19 cellular contexts compared by ENCODE assay signal in the genomic region with DNA sequence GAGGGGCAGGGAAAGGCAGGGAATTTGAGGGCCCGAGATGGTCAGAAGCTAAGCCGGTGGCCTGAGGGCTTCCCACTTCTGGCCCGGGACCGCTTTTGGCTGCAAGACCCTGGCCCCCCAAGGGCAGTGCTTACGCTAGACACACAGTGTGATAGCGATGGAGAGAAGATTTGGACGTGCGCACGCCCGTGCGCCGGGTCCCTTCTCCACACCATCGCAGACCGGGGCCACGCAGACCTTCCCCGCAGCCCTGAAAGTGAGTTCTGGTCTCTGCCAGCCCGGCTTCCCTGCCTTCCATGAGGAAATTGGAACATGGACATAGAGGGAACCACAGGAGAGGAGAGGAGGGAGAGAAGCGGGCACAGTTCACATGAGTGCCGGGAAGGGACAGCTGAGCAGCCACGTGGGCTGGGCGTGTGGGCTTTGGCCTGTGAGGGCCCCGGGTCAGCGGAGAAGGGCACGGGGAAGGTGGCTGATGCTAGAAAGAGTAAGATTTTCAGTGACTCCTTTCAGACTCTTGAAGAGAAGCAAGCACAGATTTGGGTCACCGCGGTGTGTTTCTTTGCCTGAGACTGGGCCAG. TPM values are rescaled to one million over a fixed set of nuclear protein-coding genes. Genes with fewer than 3 reads are reported as not detected.
DNase-seq lines count a peak whose midpoint lies in the region; ATAC-seq, FAIRE-seq and TF ChIP-seq lines count a peak whose summit lies in the region.
"Had no signal": no experiment of that assay in that cellular context is flagged by ENCODE, and none has a peak within 500 bp of the region (broad histone marks: within the 10 kb centered on the region; RNA-seq: fewer than 3 reads in every experiment).

No MANE protein-coding gene starts in this region.

- FAIRE-seq in GM19239 (lab: Jason Lieb, UNC) = no peak
- FAIRE-seq: endometrium, GM12891, islet of Langerhans had no signal

- no peaks in the 10 kb centered on the region for H3K27me3 Mint-ChIP-seq in activated naive CD8-positive, alpha-beta T cell
- H3K27me3 Mint-ChIP-seq in activated naive CD8-positive, alpha-beta T cell treated with anti-CD3 and anti-CD28 coated beads, Interleukin-2, amount 50 U/mL, for 24 hours = no peaks in the 10 kb centered on the region
- H3K27me3 Mint-ChIP-seq in brain = no peaks in the 10 kb centered on the region
- H3K27me3 Mint-ChIP-seq in naive thymus-derived CD8-positive, alpha-beta T cell = no peaks in the 10 kb centered on the region

- H3K36me3 Mint-ChIP-seq in activated naive CD8-positive, alpha-beta T cell = no peaks in the 10 kb centered on the region
- no peaks in the 10 kb centered on the region for H3K36me3 Mint-ChIP-seq in activated naive CD8-positive, alpha-beta T cell treated with anti-CD3 and anti-CD28 coated beads, Interleukin-2, amount 50 U/mL, for 24 hours (ENCODE audit: low read depth)
- no peaks in the 10 kb centered on the region for H3K36me3 Mint-ChIP-seq in brain
- no peaks in the 10 kb centered on the region for H3K36me3 Mint-ChIP-seq in naive thymus-derived CD8-positive, alpha-beta T cell

- H3K9me3 Mint-ChIP-seq in activated naive CD8-positive, alpha-beta T cell (ENCODE audit: low read depth) = no peaks in the 10 kb centered on the region
- no peaks in the 10 kb centered on the region for H3K9me3 Mint-ChIP-seq in activated naive CD8-positive, alpha-beta T cell treated with anti-CD3 and anti-CD28 coated beads, Interleukin-2, amount 50 U/mL, for 24 hours
- H3K9me3 Mint-ChIP-seq in brain = no peaks in the 10 kb centered on the region
- no peaks in the 10 kb centered on the region for H3K9me3 Mint-ChIP-seq in naive thymus-derived CD8-positive, alpha-beta T cell

- POLR2A ChIA-PET in naive thymus-derived CD8-positive, alpha-beta T cell (lab: Charles Lee) = no interaction called here

- peak overlapping the region; percentile 59 for H3K27ac Mint-ChIP-seq in activated naive CD8-positive, alpha-beta T cell
- H3K27ac Mint-ChIP-seq in activated naive CD8-positive, alpha-beta T cell treated with anti-CD3 and anti-CD28 coated beads, Interleukin-2, amount 50 U/mL, for 24 hours = no peak overlapping the region
- H3K27ac Mint-ChIP-seq in brain = peak overlapping the region in 4 of 5 experiments; percentile 1 to 87 (median 48)
- peak overlapping the region in 9 of 10 donors; percentile 7 to 91 (median 86) for H3K27ac Mint-ChIP-seq in naive thymus-derived CD8-positive, alpha-beta T cell

- DNase-seq in activated naive CD8-positive, alpha-beta T cell treated with anti-CD3 and anti-CD28 coated beads, Interleukin-2, amount 50 U/mL, for 24 hours = no peak
- DNase-seq in naive thymus-derived CD8-positive, alpha-beta T cell = no peak
- DNase-seq in GM19239 (ENCODE audit: insufficient read length, low spot score) = no peak
- no peak for DNase-seq in NCI-H446 (lab: John Stamatoyannopoulos, UW)
- DNase-seq: activated CD4-positive, alpha-beta T cell treated with anti-CD3 and anti-CD28 coated beads for 48 hours; left lung; NCI-H1048; NCI-H446 treated with DMSO at 0.1 percent for 48 hours; NCI-H774; stimulated activated naive CD4-positive, alpha-beta T cell treated with Interleukin-2 at 50 U/mL for 16 hours; T-helper 9 cell had no signal

- H3K4me3 Mint-ChIP-seq in activated naive CD8-positive, alpha-beta T cell = no peak overlapping the region
- H3K4me3 Mint-ChIP-seq in activated naive CD8-positive, alpha-beta T cell treated with anti-CD3 and anti-CD28 coated beads, Interleukin-2, amount 50 U/mL, for 24 hours = no peak overlapping the region
- no peak overlapping the region for H3K4me3 Mint-ChIP-seq in brain
- peak overlapping the region in 6 of 10 donors; percentile 11 to 69 (median 36) for H3K4me3 Mint-ChIP-seq in naive thymus-derived CD8-positive, alpha-beta T cell

- no peak for ATAC-seq in activated naive CD8-positive, alpha-beta T cell treated with anti-CD3 and anti-CD28 coated beads, Interleukin-2, amount 50 U/mL, for 24 hours
- no peak for ATAC-seq in naive thymus-derived CD8-positive, alpha-beta T cell
- ATAC-seq in GM21390 (IDR thresholded peaks at IDR 0.05; ENCODE audit: unreplicated experiment) (no peak), HG03442 (IDR thresholded peaks at IDR 0.05; ENCODE audit: unreplicated experiment) (no peak)
- ATAC-seq: HCT116, left lung had no signal

- no peak for TF ChIP-seq CTCF in brain (conservative IDR thresholded peaks at IDR 0.05)

- H3K4me1 Mint-ChIP-seq in activated naive CD8-positive, alpha-beta T cell (ENCODE audit: low read depth) = peaks cover 30% of the 10 kb centered on the region
- peaks cover 41% of the 10 kb centered on the region for H3K4me1 Mint-ChIP-seq in activated naive CD8-positive, alpha-beta T cell treated with anti-CD3 and anti-CD28 coated beads, Interleukin-2, amount 50 U/mL, for 24 hours
- H3K4me1 Mint-ChIP-seq in brain = peaks cover 53% of the 10 kb centered on the region
- H3K4me1 Mint-ChIP-seq in naive thymus-derived CD8-positive, alpha-beta T cell = peaks cover 28 to 63% (median 55%) of the 10 kb centered on the region in 4 donors

RNA-seq across cellular contexts. Expression of a gene that starts 23.8 kb away (rescaled TPM):
- 9.8 TPM for polyA plus RNA-seq in brain (ENCODE audit: insufficient read depth, low read depth, low replicate concordance)
- total RNA-seq in naive thymus-derived CD8-positive, alpha-beta T cell = 10 to 100 TPM; 10.6 to 10.8 TPM
- under 1 TPM; 0.23 to 0.36 (median 0.28) TPM for polyA plus RNA-seq in naive thymus-derived CD8-positive, alpha-beta T cell

Comparison
In these comparisons a context has a peak if more than half of its experiments do, and no peak if none do; other contexts are left out.
1. H3K4me3 Mint-ChIP-seq: peak in naive thymus-derived CD8-positive, alpha-beta T cell (6 of 10); none in activated naive CD8-positive, alpha-beta T cell (single experiment), activated naive CD8-positive, alpha-beta T cell treated with anti-CD3 and anti-CD28 coated beads, Interleukin-2, amount 50 U/mL, for 24 hours (single experiment) and brain (0 of 5).